ENCODE assay signal across 8 cellular contexts in genomic region chr7:139177696-139178095, GRCh38.
"Had no signal": no experiment of that assay in that cellular context is flagged by ENCODE, and none has a peak within 500 bp of the region (broad histone marks: within the 10 kb centered on the region; RNA-seq: fewer than 3 reads in every experiment).

No MANE protein-coding gene starts in this region.

- DNase-seq: GDM1, GF-D8 had no signal

- ATAC-seq: GM12878 had no signal

- FAIRE-seq: G401.6, GM12878, GM12891, GM12892, GM18507, GM19239 had no signal

- H3K4me3 ChIP-seq: GM12878 had no signal
